In the genomic region with DNA sequence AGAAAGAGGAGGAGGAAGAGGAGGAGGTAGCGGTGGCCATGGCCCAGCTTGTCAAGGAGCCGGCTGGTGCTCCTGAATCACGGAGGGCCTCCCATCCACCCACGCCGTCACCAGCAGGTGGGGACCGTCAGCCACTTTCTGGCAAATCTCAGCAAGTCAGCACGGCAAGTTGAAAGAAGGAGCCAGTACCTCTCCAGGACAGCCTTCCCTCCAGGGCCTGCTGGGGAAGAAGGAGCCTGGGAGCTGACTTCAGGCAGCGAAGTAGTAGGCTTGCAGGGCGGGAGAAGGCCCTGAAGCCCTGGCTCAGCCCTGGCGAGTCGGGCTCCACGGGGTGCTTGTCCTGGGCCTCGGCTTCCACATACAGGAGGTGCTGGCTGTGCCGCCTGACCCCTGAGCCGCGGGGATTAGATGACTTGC, we compare ENCODE assay signal across 8 cellular contexts.
DNase-seq lines count a peak whose midpoint lies in the region; ATAC-seq, FAIRE-seq and TF ChIP-seq lines count a peak whose summit lies in the region.

No MANE protein-coding gene starts in this region.

- no peaks in the 10 kb centered on the region for H3K9me3 Mint-ChIP-seq in CD8-positive, alpha-beta memory T cell

- H3K27ac ChIP-seq in CD8-positive, alpha-beta memory T cell (ENCODE audit: low read depth, low read length): no peak overlapping the region
- H3K27ac ChIP-seq in pancreas: no peak overlapping the region
- H3K27ac ChIP-seq in uterus: no peak overlapping the region

- no peaks in the 10 kb centered on the region for H3K9me3 ChIP-seq in CD8-positive, alpha-beta memory T cell (ENCODE audit: low read length)
- no peaks in the 10 kb centered on the region for H3K9me3 ChIP-seq in pancreas
- no peaks in the 10 kb centered on the region for H3K9me3 ChIP-seq in uterus

- FAIRE-seq in pancreas (lab: Jason Lieb, UNC): no peak

- CTCF ChIA-PET in CD8-positive, alpha-beta memory T cell (lab: Charles Lee): interaction anchor here (0.6 to 9.1 kb wide), 24 partner anchors 9 to 298 kb away, joined by 3 to 106 read pairs (median 6); no protein-coding TSS in a partner anchor

- H3K4me3 Mint-ChIP-seq in CD8-positive, alpha-beta memory T cell: no peak overlapping the region

- ATAC-seq in pancreas: peak in 3 of 4 donors; percentile 72 to 88 (median 73)
- ATAC-seq in GM19324 (IDR thresholded peaks at IDR 0.05; ENCODE audit: low FRiP score, unreplicated experiment): no peak
- no peak for ATAC-seq in GM18517 (IDR thresholded peaks at IDR 0.05; ENCODE audit: unreplicated experiment)

- intact Hi-C loops in pancreas (cut with DNase I) (loop anchor here in 1 of 3 donors (5.0 kb wide), 1 partner anchor 287 kb away; no protein-coding TSS in a partner anchor), uterus (cut with DNase I; ENCODE audit: low total_unique reads) (loop anchor here (10.0 kb wide), 1 partner anchor 284 kb away; no protein-coding TSS in a partner anchor)

- peaks cover 26% of the 10 kb centered on the region for H3K4me1 ChIP-seq in CD8-positive, alpha-beta memory T cell (ENCODE audit: insufficient read depth, low read length)
- H3K4me1 ChIP-seq in pancreas (no peaks in the 10 kb centered on the region), uterus (no peaks in the 10 kb centered on the region)

- DNase-seq in CD8-positive, alpha-beta memory T cell: peak; percentile 34 to 82 (median 49)
- DNase-seq in NCI-H460 (ENCODE audit: extremely low read depth, low read depth): peak; percentile 42
- DNase-seq in activated T-cell treated with anti-CD3 and anti-CD28 coated beads, Interleukin-2, amount 50 U/mL, for 48 hours: peak; percentile 70 to 71
- peak; percentile 71 for DNase-seq in fibroblast of peridontal ligament (ENCODE audit: extremely low read depth)
- DNase-seq in pancreas: peak in 4 of 6 donors; percentile 44 to 73 (median 50)
- peak in 1 of 2 donors; percentile 63 for DNase-seq in uterus

- peaks cover 13 to 18% (median 15%) of the 10 kb centered on the region in 3 donors for H3K4me1 Mint-ChIP-seq in CD8-positive, alpha-beta memory T cell

- no peak overlapping the region for H3K4me3 ChIP-seq in CD8-positive, alpha-beta memory T cell (ENCODE audit: low read length)
- no peak overlapping the region for H3K4me3 ChIP-seq in pancreas
- H3K4me3 ChIP-seq in uterus: no peak overlapping the region

- WGBS in pancreas, 2 donors: 73 to 75% methylated on average over 16 of the region's 16 CpGs

- TF ChIP-seq POLR2A in uterus (IDR thresholded peaks at IDR 0.05): no peak

- no peaks in the 10 kb centered on the region for H3K36me3 ChIP-seq in CD8-positive, alpha-beta memory T cell (ENCODE audit: insufficient read depth, low read length)
- H3K36me3 ChIP-seq in pancreas: no peaks in the 10 kb centered on the region
- no peaks in the 10 kb centered on the region for H3K36me3 ChIP-seq in uterus

- POLR2A ChIA-PET in CD8-positive, alpha-beta memory T cell (lab: Charles Lee): no interaction called here

- TF ChIP-seq CTCF in pancreas (IDR thresholded peaks at IDR 0.05): no peak
- TF ChIP-seq CTCF in uterus (IDR thresholded peaks at IDR 0.05): peak in 3 of 4 experiments; percentile 17 to 63 (median 39)

- H3K36me3 Mint-ChIP-seq in CD8-positive, alpha-beta memory T cell: no peaks in the 10 kb centered on the region

- no peaks in the 10 kb centered on the region for H3K27me3 ChIP-seq in CD8-positive, alpha-beta memory T cell (ENCODE audit: insufficient read depth, low read length, poor library complexity, severe bottlenecking)
- no peaks in the 10 kb centered on the region for H3K27me3 ChIP-seq in pancreas
- no peaks in the 10 kb centered on the region for H3K27me3 ChIP-seq in uterus

- H3K27ac Mint-ChIP-seq in CD8-positive, alpha-beta memory T cell: peak overlapping the region in 2 of 8 donors; percentile 33 to 51

- peaks cover 2 to 3% of the 10 kb centered on the region in 2 donors for H3K27me3 Mint-ChIP-seq in CD8-positive, alpha-beta memory T cell

Comparison
In these comparisons a context has a peak if more than half of its experiments do, and no peak if none do; other contexts are left out.
1. ATAC-seq: peak in pancreas (3 of 4); none in GM19324 (single experiment) and GM18517 (single experiment).
2. CTCF ChIP-seq: peak in uterus (3 of 4); none in pancreas (0 of 4).